ENCODE assay signal across 1 cellular context in the genomic region with DNA sequence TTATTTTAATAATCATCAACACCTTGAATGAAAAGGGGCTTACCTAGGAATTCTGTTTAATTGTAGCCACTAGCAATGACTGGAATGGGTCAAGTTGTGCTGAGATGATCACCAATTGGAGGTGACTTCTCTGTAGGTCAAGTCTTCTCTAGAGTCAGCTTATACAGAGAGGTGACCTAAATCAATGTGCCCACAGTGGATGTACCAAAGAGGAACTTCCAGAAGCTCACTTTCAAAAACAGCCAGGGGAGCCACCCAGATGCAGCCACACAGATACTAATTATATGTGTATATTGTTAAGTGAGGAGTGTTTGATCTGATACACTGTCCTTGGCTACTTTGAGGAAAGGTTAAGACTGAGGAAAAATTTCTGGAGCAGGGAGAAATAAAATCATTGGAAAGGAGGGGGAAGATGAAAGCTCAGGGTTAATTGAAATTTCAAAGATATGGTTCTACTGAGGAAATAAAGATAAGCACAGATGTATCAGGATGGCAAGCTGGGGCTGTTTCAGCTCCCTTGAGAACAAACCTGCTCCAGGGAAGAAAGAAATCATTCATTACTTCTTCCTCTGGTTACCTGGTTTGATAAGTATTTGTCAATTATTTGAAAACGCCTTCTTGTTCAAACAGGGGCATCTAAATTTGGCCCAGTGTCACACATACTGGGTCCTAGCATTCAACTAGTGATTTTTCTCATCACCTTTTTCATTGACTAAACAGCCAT.
TF ChIP-seq lines count a peak whose summit lies in the region.

No MANE protein-coding gene starts in this region.

TF ChIP-seq in GM12878, 131 proteins besides CTCF, POLR2A, EP300 and RAD21:
- TF ChIP-seq POLR2AphosphoS5 (IDR thresholded peaks at IDR 0.05; ENCODE audit: low read length), result peak; percentile 54
- no peak for TF ChIP-seq CBX5 (IDR thresholded peaks at IDR 0.05; ENCODE audit: low read depth)
- no peak for TF ChIP-seq HCFC1 (IDR thresholded peaks at IDR 0.05; ENCODE audit: low read length)
- TF ChIP-seq ZNF24 (IDR thresholded peaks at IDR 0.05), result peak; percentile 35; the same call in 1 of the 2 replicates
- TF ChIP-seq, protein P1, sequence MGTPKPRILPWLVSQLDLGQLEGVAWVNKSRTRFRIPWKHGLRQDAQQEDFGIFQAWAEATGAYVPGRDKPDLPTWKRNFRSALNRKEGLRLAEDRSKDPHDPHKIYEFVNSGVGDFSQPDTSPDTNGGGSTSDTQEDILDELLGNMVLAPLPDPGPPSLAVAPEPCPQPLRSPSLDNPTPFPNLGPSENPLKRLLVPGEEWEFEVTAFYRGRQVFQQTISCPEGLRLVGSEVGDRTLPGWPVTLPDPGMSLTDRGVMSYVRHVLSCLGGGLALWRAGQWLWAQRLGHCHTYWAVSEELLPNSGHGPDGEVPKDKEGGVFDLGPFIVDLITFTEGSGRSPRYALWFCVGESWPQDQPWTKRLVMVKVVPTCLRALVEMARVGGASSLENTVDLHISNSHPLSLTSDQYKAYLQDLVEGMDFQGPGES (IDR thresholded peaks at IDR 0.05), result no peak
- peak; percentile 30; the same call in 1 of the 2 replicates for TF ChIP-seq IKZF1 (conservative IDR thresholded peaks at IDR 0.05)
- no peak for TF ChIP-seq POU2F2 (IDR thresholded peaks at IDR 0.05; ENCODE audit: borderline replicate concordance, low read depth, low read length)
- TF ChIP-seq GABPA (IDR thresholded peaks at IDR 0.05; ENCODE audit: low read depth), result no peak
- TF ChIP-seq POLR2AphosphoS2 (IDR thresholded peaks at IDR 0.05; ENCODE audit: low read depth, low read length), result peak; percentile 74; the same call in 1 of the 2 replicates
- TF ChIP-seq, protein P2, sequence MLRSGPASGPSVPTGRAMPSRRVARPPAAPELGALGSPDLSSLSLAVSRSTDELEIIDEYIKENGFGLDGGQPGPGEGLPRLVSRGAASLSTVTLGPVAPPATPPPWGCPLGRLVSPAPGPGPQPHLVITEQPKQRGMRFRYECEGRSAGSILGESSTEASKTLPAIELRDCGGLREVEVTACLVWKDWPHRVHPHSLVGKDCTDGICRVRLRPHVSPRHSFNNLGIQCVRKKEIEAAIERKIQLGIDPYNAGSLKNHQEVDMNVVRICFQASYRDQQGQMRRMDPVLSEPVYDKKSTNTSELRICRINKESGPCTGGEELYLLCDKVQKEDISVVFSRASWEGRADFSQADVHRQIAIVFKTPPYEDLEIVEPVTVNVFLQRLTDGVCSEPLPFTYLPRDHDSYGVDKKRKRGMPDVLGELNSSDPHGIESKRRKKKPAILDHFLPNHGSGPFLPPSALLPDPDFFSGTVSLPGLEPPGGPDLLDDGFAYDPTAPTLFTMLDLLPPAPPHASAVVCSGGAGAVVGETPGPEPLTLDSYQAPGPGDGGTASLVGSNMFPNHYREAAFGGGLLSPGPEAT (IDR thresholded peaks at IDR 0.05; ENCODE audit: low read depth), result 0 out of 2 replicates have a peak, but pooled peaks have one; percentile 26
- TF ChIP-seq, protein P3, sequence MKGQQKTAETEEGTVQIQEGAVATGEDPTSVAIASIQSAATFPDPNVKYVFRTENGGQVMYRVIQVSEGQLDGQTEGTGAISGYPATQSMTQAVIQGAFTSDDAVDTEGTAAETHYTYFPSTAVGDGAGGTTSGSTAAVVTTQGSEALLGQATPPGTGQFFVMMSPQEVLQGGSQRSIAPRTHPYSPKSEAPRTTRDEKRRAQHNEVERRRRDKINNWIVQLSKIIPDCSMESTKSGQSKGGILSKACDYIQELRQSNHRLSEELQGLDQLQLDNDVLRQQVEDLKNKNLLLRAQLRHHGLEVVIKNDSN (IDR thresholded peaks at IDR 0.05; ENCODE audit: borderline replicate concordance, extremely low read length, insufficient read depth, low read depth, low read length), result no peak
- TF ChIP-seq DPF2 (IDR thresholded peaks at IDR 0.05), result no peak
- TF ChIP-seq SUZ12 (IDR thresholded peaks at IDR 0.05; ENCODE audit: unreplicated experiment), result no peak
- no peak for TF ChIP-seq FOXK2 (IDR thresholded peaks at IDR 0.05)
- TF ChIP-seq, protein P4, sequence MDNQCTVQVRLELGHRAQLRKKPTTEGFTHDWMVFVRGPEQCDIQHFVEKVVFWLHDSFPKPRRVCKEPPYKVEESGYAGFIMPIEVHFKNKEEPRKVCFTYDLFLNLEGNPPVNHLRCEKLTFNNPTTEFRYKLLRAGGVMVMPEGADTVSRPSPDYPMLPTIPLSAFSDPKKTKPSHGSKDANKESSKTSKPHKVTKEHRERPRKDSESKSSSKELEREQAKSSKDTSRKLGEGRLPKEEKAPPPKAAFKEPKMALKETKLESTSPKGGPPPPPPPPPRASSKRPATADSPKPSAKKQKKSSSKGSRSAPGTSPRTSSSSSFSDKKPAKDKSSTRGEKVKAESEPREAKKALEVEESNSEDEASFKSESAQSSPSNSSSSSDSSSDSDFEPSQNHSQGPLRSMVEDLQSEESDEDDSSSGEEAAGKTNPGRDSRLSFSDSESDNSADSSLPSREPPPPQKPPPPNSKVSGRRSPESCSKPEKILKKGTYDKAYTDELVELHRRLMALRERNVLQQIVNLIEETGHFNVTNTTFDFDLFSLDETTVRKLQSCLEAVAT (IDR thresholded peaks at IDR 0.05), result 0 out of 2 replicates have a peak, but pooled peaks have one; percentile 18
- TF ChIP-seq SMAD1 (IDR thresholded peaks at IDR 0.05; ENCODE audit: low read depth, partially characterized antibody), result peak; percentile 8
- no peak for TF ChIP-seq CEBPB (IDR thresholded peaks at IDR 0.05; ENCODE audit: borderline replicate concordance in 1 of 2, low read depth in 2 of 2, low read length in 2 of 2)
- TF ChIP-seq BHLHE40 (IDR thresholded peaks at IDR 0.05; ENCODE audit: borderline replicate concordance in 1 of 2, low read depth in 2 of 2, low read length in 1 of 2), result no peak
- no peak for TF ChIP-seq ATF7 (IDR thresholded peaks at IDR 0.05; ENCODE audit: low read depth)
